ENCODE assay signal across 12 cellular contexts in genomic region chr11:1123970-1124369, GRCh38. TPM values are rescaled to one million over a fixed set of nuclear protein-coding genes. Genes with fewer than 3 reads are reported as not detected.
"Had no signal": no experiment of that assay in that cellular context is flagged by ENCODE, and none has a peak within 500 bp of the region (broad histone marks: within the 10 kb centered on the region; RNA-seq: fewer than 3 reads in every experiment).

No MANE protein-coding gene starts in this region.

- H3K9me3 Mint-ChIP-seq: endodermal cell had no signal

- DNase-seq: anterior cingulate cortex; cerebellar nuclear complex; dermis blood vessel endothelial cell; endodermal cell; erythroblast; hippocampal formation; naive thymus-derived CD4-positive, alpha-beta T cell; trophoblast cell had no signal

- ATAC-seq: naive thymus-derived CD4-positive, alpha-beta T cell; right cardiac atrium; stimulated activated memory B cell treated with anti-CD40 and anti-IgM and Interleukin-4, amounts not matched to agents 10 μg/mL and 1 μg/mL and 100 μg/mL, for 72 hours had no signal

- H3K4me1 Mint-ChIP-seq: activated naive CD4-positive, alpha-beta T cell treated with anti-CD3 and anti-CD28 coated beads, Interleukin-2, amount 50 U/mL, for 24 hours; endodermal cell; stimulated activated memory B cell treated with anti-CD40 and anti-IgM and Interleukin-4, amounts not matched to agents 10 μg/mL and 1 μg/mL and 100 μg/mL, for 72 hours had no signal

- H3K27ac Mint-ChIP-seq: endodermal cell; naive thymus-derived CD4-positive, alpha-beta T cell; stimulated activated memory B cell treated with anti-CD40 and anti-IgM and Interleukin-4, amounts not matched to agents 10 μg/mL and 1 μg/mL and 100 μg/mL, for 72 hours had no signal

- H3K4me3 Mint-ChIP-seq: activated naive CD4-positive, alpha-beta T cell treated with anti-CD3 and anti-CD28 coated beads, Interleukin-2, amount 50 U/mL, for 24 hours; endodermal cell; naive thymus-derived CD4-positive, alpha-beta T cell had no signal

- H3K36me3 Mint-ChIP-seq: activated naive CD4-positive, alpha-beta T cell treated with anti-CD3 and anti-CD28 coated beads, Interleukin-2, amount 50 U/mL, for 24 hours had no signal

RNA-seq across cellular contexts. Expression of gene MUC5AC, which starts 33.8 kb away (rescaled TPM):
- total RNA-seq: dermis blood vessel endothelial cell; endodermal cell; lung microvascular endothelial cell; naive thymus-derived CD4-positive, alpha-beta T cell; right cardiac atrium had no signal

RNA-seq across cellular contexts. Expression of gene MUC2, which starts 49.3 kb away (rescaled TPM):
- total RNA-seq: dermis blood vessel endothelial cell; endodermal cell; lung microvascular endothelial cell; naive thymus-derived CD4-positive, alpha-beta T cell had no signal
